Comparison of ENCODE assay signal across 8 cellular contexts in genomic region chr2:27626323-27626722, GRCh38. TPM values are rescaled to one million over a fixed set of nuclear protein-coding genes. Genes with fewer than 3 reads are reported as not detected.
DNase-seq lines count a peak whose midpoint lies in the region; ATAC-seq, FAIRE-seq and TF ChIP-seq lines count a peak whose summit lies in the region.
"Not testable (repeated sequence)": the region's sequence is repeated elsewhere in the genome, so short reads cannot be mapped to it uniquely, and the experiment has no call there.

No MANE protein-coding gene starts in this region.

- not testable (repeated sequence) for H3K9me3 Mint-ChIP-seq in CD4-positive, CD25-positive, alpha-beta regulatory T cell; type B pancreatic cell

- H3K4me1 Mint-ChIP-seq in CD4-positive, CD25-positive, alpha-beta regulatory T cell, result peaks cover 0 to 15% (median 14%) of the 10 kb centered on the region in 4 donors
- H3K4me1 Mint-ChIP-seq in type B pancreatic cell (ENCODE audit: unreplicated experiment), result peaks cover 12% of the 10 kb centered on the region

- H4K91ac ChIP-seq in mesenchymal stem cell (ENCODE audit: low read length); trophoblast cell (ENCODE audit: low read depth, low read length): not testable (repeated sequence)

- H3K9ac ChIP-seq in Karpas-422 (ENCODE audit: low read length); mesenchymal stem cell (ENCODE audit: low read length); trophoblast cell (ENCODE audit: low read length): not testable (repeated sequence)

- H3K4me2 ChIP-seq in Karpas-422 (ENCODE audit: low read depth, low read length, poor library complexity, severe bottlenecking); mesenchymal stem cell (ENCODE audit: low read length, poor library complexity, severe bottlenecking); trophoblast cell (ENCODE audit: low read length): not testable (repeated sequence)

- not testable (repeated sequence) for H2BK120ac ChIP-seq in mesenchymal stem cell (ENCODE audit: low read depth, low read length); trophoblast cell (ENCODE audit: insufficient read depth, low read length, poor library complexity)

- H3K36me3 ChIP-seq in CD4-positive, CD25-positive, alpha-beta regulatory T cell (ENCODE audit: control insufficient read depth, insufficient read depth, low read length), result peaks cover 43% of the 10 kb centered on the region
- H3K36me3 ChIP-seq in Karpas-422 (ENCODE audit: insufficient read depth, low read length) (peaks cover 30% of the 10 kb centered on the region; the same call in 1 of the 2 replicates), RWPE2 (ENCODE audit: low read depth) (peaks cover 32% of the 10 kb centered on the region), mesenchymal stem cell (ENCODE audit: control insufficient read depth in 1 of 2, insufficient read depth in 2 of 2, low read depth in 1 of 2, low read length in 2 of 2) (peaks cover 5 to 50% of the 10 kb centered on the region in 2 experiments)
- not testable (repeated sequence) for H3K36me3 ChIP-seq in bronchial epithelial cell (ENCODE audit: control insufficient read depth, insufficient read depth, low read length); trophoblast cell (ENCODE audit: control insufficient read depth in 1 of 2, insufficient read depth in 2 of 2, low read length in 2 of 2)

- not testable (repeated sequence) for H3K9me3 ChIP-seq in CD4-positive, CD25-positive, alpha-beta regulatory T cell (ENCODE audit: control insufficient read depth in 2 of 2, low read length in 2 of 2); Karpas-422 (ENCODE audit: low read length); RWPE2 (ENCODE audit: severe bottlenecking); mesenchymal stem cell (ENCODE audit: control insufficient read depth, low read length); trophoblast cell (ENCODE audit: insufficient read depth, low read depth, low read length)

- H3K27me3 Mint-ChIP-seq in CD4-positive, CD25-positive, alpha-beta regulatory T cell; type B pancreatic cell: not testable (repeated sequence)

- H3K79me2 ChIP-seq in Karpas-422 (ENCODE audit: low read length), result peaks cover 25% of the 10 kb centered on the region
- not testable (repeated sequence) for H3K79me2 ChIP-seq in trophoblast cell (ENCODE audit: control insufficient read depth, insufficient read depth, low read length, poor library complexity)

- H4K8ac ChIP-seq in mesenchymal stem cell (ENCODE audit: low read length); trophoblast cell (ENCODE audit: low read depth, low read length): not testable (repeated sequence)

- H3K4me3 ChIP-seq in CD4-positive, CD25-positive, alpha-beta regulatory T cell (ENCODE audit: low read depth, low read length); Karpas-422 (ENCODE audit: low read length); RWPE2 (ENCODE audit: severe bottlenecking); bronchial epithelial cell (ENCODE audit: low read depth, low read length); mesenchymal stem cell (ENCODE audit: insufficient read depth in 1 of 2, low read depth in 1 of 2, low read length in 2 of 2); trophoblast cell (ENCODE audit: low read depth, low read length): not testable (repeated sequence)

- no CpG with 5 or more reads among the region's 1 CpG for WGBS in mesenchymal stem cell
- no CpG with 5 or more reads among the region's 1 CpG for WGBS in trophoblast cell (ENCODE audit: extremely low coverage, insufficient coverage, insufficient read length)

- TF ChIP-seq CTCF in RWPE2 (IDR thresholded peaks at IDR 0.05; ENCODE audit: poor library complexity, severe bottlenecking); bronchial epithelial cell (IDR thresholded peaks at IDR 0.05; ENCODE audit: insufficient read depth, low read length, severe bottlenecking); foreskin keratinocyte (conservative IDR thresholded peaks at IDR 0.05); type B pancreatic cell (conservative IDR thresholded peaks at IDR 0.05): not testable (repeated sequence)

- not testable (repeated sequence) for H3K18ac ChIP-seq in mesenchymal stem cell (ENCODE audit: low read depth in 1 of 2, low read length in 2 of 2); trophoblast cell (ENCODE audit: low read length)

- peak overlapping the region; percentile 69 for H2AK5ac ChIP-seq in mesenchymal stem cell (ENCODE audit: low read length, severe bottlenecking)
- H2AK5ac ChIP-seq in trophoblast cell (ENCODE audit: low read length), result not testable (repeated sequence)

- not testable (repeated sequence) for H2BK15ac ChIP-seq in mesenchymal stem cell (ENCODE audit: low read depth, poor library complexity, severe bottlenecking)

- H2BK5ac ChIP-seq in mesenchymal stem cell (ENCODE audit: low read depth, low read length, poor library complexity, severe bottlenecking); trophoblast cell (ENCODE audit: low read depth, low read length, poor library complexity): not testable (repeated sequence)

- not testable (repeated sequence) for FAIRE-seq in bronchial epithelial cell (lab: Jason Lieb, UNC)

- not testable (repeated sequence) for H2AFZ ChIP-seq in Karpas-422 (ENCODE audit: low read length); mesenchymal stem cell (ENCODE audit: low read depth, low read length); trophoblast cell (ENCODE audit: insufficient read depth, low read length, poor library complexity)

- H3K4me3 Mint-ChIP-seq in CD4-positive, CD25-positive, alpha-beta regulatory T cell, result peak overlapping the region in 2 of 4 donors; percentile 13 to 24
- H3K4me3 Mint-ChIP-seq in type B pancreatic cell, result peak overlapping the region; percentile 78

- H3K23ac ChIP-seq in mesenchymal stem cell (ENCODE audit: low read length in 2 of 2); trophoblast cell (ENCODE audit: low read length): not testable (repeated sequence)

- not testable (repeated sequence) for H2BK12ac ChIP-seq in mesenchymal stem cell (ENCODE audit: low read length in 2 of 2); trophoblast cell (ENCODE audit: low read length)

- not testable (repeated sequence) for H3K4ac ChIP-seq in mesenchymal stem cell (ENCODE audit: low read depth in 1 of 2, low read length in 2 of 2); trophoblast cell (ENCODE audit: low read depth, low read length)

- H3K4me1 ChIP-seq in CD4-positive, CD25-positive, alpha-beta regulatory T cell (ENCODE audit: control insufficient read depth, insufficient read depth, low read length, poor library complexity, severe bottlenecking), result peaks cover 16% of the 10 kb centered on the region
- H3K4me1 ChIP-seq in Karpas-422 (ENCODE audit: low read length), result peaks cover 18% of the 10 kb centered on the region
- peaks cover 24% of the 10 kb centered on the region for H3K4me1 ChIP-seq in RWPE2 (ENCODE audit: insufficient read depth, poor library complexity, severe bottlenecking)
- H3K4me1 ChIP-seq in foreskin keratinocyte, result peaks cover 27% of the 10 kb centered on the region
- H3K4me1 ChIP-seq in mesenchymal stem cell (ENCODE audit: control insufficient read depth, insufficient read depth, low read depth, low read length); trophoblast cell (ENCODE audit: control insufficient read depth in 1 of 2, insufficient read depth in 2 of 2, low read length in 2 of 2): not testable (repeated sequence)

- not testable (repeated sequence) for H3K79me1 ChIP-seq in mesenchymal stem cell (replicated peaks; ENCODE audit: low read length, poor library complexity, severe bottlenecking); trophoblast cell (ENCODE audit: low read length)

- DNase-seq in CD4-positive, CD25-positive, alpha-beta regulatory T cell; RWPE2 (ENCODE audit: low spot score); foreskin keratinocyte; mesenchymal stem cell; type B pancreatic cell (ENCODE audit: extremely low spot score, unreplicated experiment): not testable (repeated sequence)
- peak; percentile 24 for DNase-seq in Karpas-422
- peak; percentile 13 for DNase-seq in bronchial epithelial cell (ENCODE audit: low read depth)
- DNase-seq in trophoblast cell, result peak; percentile 22 to 81

- not testable (repeated sequence) for H3K27ac Mint-ChIP-seq in CD4-positive, CD25-positive, alpha-beta regulatory T cell; type B pancreatic cell

- ATAC-seq in CD4-positive, CD25-positive, alpha-beta regulatory T cell (ENCODE audit: low read depth in 2 of 2); RWPE2 (ENCODE audit: low read depth); foreskin keratinocyte: not testable (repeated sequence)

- peak overlapping the region; percentile 15 for H3K27ac ChIP-seq in CD4-positive, CD25-positive, alpha-beta regulatory T cell (ENCODE audit: insufficient read depth, low read length, poor library complexity, severe bottlenecking)
- H3K27ac ChIP-seq in Karpas-422 (ENCODE audit: low read length); trophoblast cell (ENCODE audit: low read depth, low read length): not testable (repeated sequence)
- H3K27ac ChIP-seq in RWPE2 (ENCODE audit: poor library complexity, severe bottlenecking), result peak overlapping the region; percentile 95
- H3K27ac ChIP-seq in foreskin keratinocyte, result peak overlapping the region; percentile 95
- peak overlapping the region; percentile 98 for H3K27ac ChIP-seq in mesenchymal stem cell (ENCODE audit: low read length, poor library complexity, severe bottlenecking)

- not testable (repeated sequence) for H3K9me2 ChIP-seq in Karpas-422 (replicated peaks; ENCODE audit: insufficient read depth, low read length)

- H4K20me1 ChIP-seq in Karpas-422 (ENCODE audit: insufficient read depth, low read depth, low read length), result not testable (repeated sequence)

- H3K36me3 Mint-ChIP-seq in CD4-positive, CD25-positive, alpha-beta regulatory T cell, result peaks cover 31% of the 10 kb centered on the region
- H3K36me3 Mint-ChIP-seq in type B pancreatic cell, result not testable (repeated sequence)

- not testable (repeated sequence) for H4K12ac ChIP-seq in trophoblast cell (ENCODE audit: low read depth, low read length)

- H3K14ac ChIP-seq in mesenchymal stem cell (ENCODE audit: low read length in 2 of 2); trophoblast cell (ENCODE audit: low read length): not testable (repeated sequence)

- H3K27me3 ChIP-seq in CD4-positive, CD25-positive, alpha-beta regulatory T cell (ENCODE audit: control insufficient read depth, insufficient read depth, low read length); Karpas-422 (ENCODE audit: low read length); RWPE2 (ENCODE audit: insufficient read depth, poor library complexity, severe bottlenecking); bronchial epithelial cell (ENCODE audit: control insufficient read depth, insufficient read depth, low read length); foreskin keratinocyte; mesenchymal stem cell (ENCODE audit: control insufficient read depth in 1 of 2, insufficient read depth in 1 of 2, low read length in 2 of 2); trophoblast cell (ENCODE audit: insufficient read depth, low read length): not testable (repeated sequence)

RNA-seq across cellular contexts. Expression of gene CCDC121, which starts 2.5 kb away (rescaled TPM):
- total RNA-seq in CD4-positive, CD25-positive, alpha-beta regulatory T cell, result 0.79 TPM
- polyA plus RNA-seq in CD4-positive, CD25-positive, alpha-beta regulatory T cell, result 1 to 10 TPM in 2 of 4 donors, under 1 TPM in 2; 0.49 to 2.4 (median 0.96) TPM
- 1.2 and 2.9 TPM in 2 replicates for total RNA-seq in Karpas-422 (2014; rRNA removed; shearing (Covaris generic); ENCODE audit: low replicate concordance)
- total RNA-seq in bronchial epithelial cell (0.79 and 0.90 TPM in 2 replicates), foreskin keratinocyte (0.81 and 1.0 TPM in 2 replicates), type B pancreatic cell (ENCODE audit: low replicate concordance) (5.5 and 5.6 TPM in 2 replicates)
- 0.26 and 0.46 TPM in 2 replicates for polyA plus RNA-seq in foreskin keratinocyte
- 1.1 TPM for polyA plus RNA-seq in mesenchymal stem cell (2013, experiment 1 of 2)
- polyA plus RNA-seq in mesenchymal stem cell (2013, experiment 2 of 2), result 1.6 TPM
- 2.1 and 2.7 TPM in 2 replicates for polyA plus RNA-seq in trophoblast cell (2013)

RNA-seq across cellular contexts. Expression of gene GPN1, which starts 2.5 kb away (rescaled TPM):
- total RNA-seq in CD4-positive, CD25-positive, alpha-beta regulatory T cell, result 27.8 TPM
- polyA plus RNA-seq in CD4-positive, CD25-positive, alpha-beta regulatory T cell, result 10 to 100 TPM; 74.2 to 85.0 (median 76.4) TPM
- total RNA-seq in Karpas-422 (2014; rRNA removed; shearing (Covaris generic); ENCODE audit: low replicate concordance), result 24.4 and 30.0 TPM in 2 replicates
- total RNA-seq in bronchial epithelial cell, result 31.7 and 47.9 TPM in 2 replicates
- total RNA-seq in foreskin keratinocyte, result 58.9 and 61.4 TPM in 2 replicates
- 49.6 and 56.4 TPM in 2 replicates for polyA plus RNA-seq in foreskin keratinocyte
- 26.6 TPM for polyA plus RNA-seq in mesenchymal stem cell (2013, experiment 1 of 2)
- polyA plus RNA-seq in mesenchymal stem cell (2013, experiment 2 of 2), result 26.4 TPM
- 26.9 and 28.9 TPM in 2 replicates for polyA plus RNA-seq in trophoblast cell (2013)
- 32.5 and 39.0 TPM in 2 replicates for total RNA-seq in type B pancreatic cell (ENCODE audit: low replicate concordance)

RNA-seq across cellular contexts. Expression of gene SUPT7L, which starts 37.1 kb away (rescaled TPM):
- total RNA-seq in CD4-positive, CD25-positive, alpha-beta regulatory T cell, result 51.4 TPM
- 10 to 100 TPM; 18.3 to 23.9 (median 20.9) TPM for polyA plus RNA-seq in CD4-positive, CD25-positive, alpha-beta regulatory T cell
- total RNA-seq in Karpas-422 (2014; rRNA removed; shearing (Covaris generic); ENCODE audit: low replicate concordance), result 27.9 and 47.9 TPM in 2 replicates
- total RNA-seq in bronchial epithelial cell, result 10.5 and 14.7 TPM in 2 replicates
- total RNA-seq in foreskin keratinocyte, result 24.6 and 25.8 TPM in 2 replicates
- polyA plus RNA-seq in foreskin keratinocyte, result 18.5 and 19.7 TPM in 2 replicates
- 25.1 TPM for polyA plus RNA-seq in mesenchymal stem cell (2013, experiment 1 of 2)
- polyA plus RNA-seq in mesenchymal stem cell (2013, experiment 2 of 2), result 25.0 TPM
- polyA plus RNA-seq in trophoblast cell (2013), result 28.1 and 28.7 TPM in 2 replicates
- 31.4 and 39.8 TPM in 2 replicates for total RNA-seq in type B pancreatic cell (ENCODE audit: low replicate concordance)

RNA-seq across cellular contexts. Expression of gene SLC4A1AP, which starts 37.4 kb away (rescaled TPM):
- total RNA-seq in CD4-positive, CD25-positive, alpha-beta regulatory T cell, result 20.8 TPM
- polyA plus RNA-seq in CD4-positive, CD25-positive, alpha-beta regulatory T cell, result 10 to 100 TPM; 25.2 to 28.3 (median 26.7) TPM
- total RNA-seq in Karpas-422 (2014; rRNA removed; shearing (Covaris generic); ENCODE audit: low replicate concordance), result 19.8 and 30.1 TPM in 2 replicates
- total RNA-seq in bronchial epithelial cell, result 20.5 and 27.4 TPM in 2 replicates
- 27.1 and 29.9 TPM in 2 replicates for total RNA-seq in foreskin keratinocyte
- 15.2 and 17.8 TPM in 2 replicates for polyA plus RNA-seq in foreskin keratinocyte
- polyA plus RNA-seq in mesenchymal stem cell (2013, experiment 1 of 2), result 21.1 TPM
- 20.7 TPM for polyA plus RNA-seq in mesenchymal stem cell (2013, experiment 2 of 2)
- polyA plus RNA-seq in trophoblast cell (2013), result 22.4 and 23.3 TPM in 2 replicates
- 17.7 and 20.7 TPM in 2 replicates for total RNA-seq in type B pancreatic cell (ENCODE audit: low replicate concordance)

RNA-seq across cellular contexts. Expression of gene ZNF512, which starts 43.5 kb away (rescaled TPM):
- total RNA-seq in CD4-positive, CD25-positive, alpha-beta regulatory T cell, result 29.3 TPM
- polyA plus RNA-seq in CD4-positive, CD25-positive, alpha-beta regulatory T cell, result 10 to 100 TPM; 29.3 to 47.8 (median 39.6) TPM
- 38.3 and 43.7 TPM in 2 replicates for total RNA-seq in Karpas-422 (2014; rRNA removed; shearing (Covaris generic); ENCODE audit: low replicate concordance)
- total RNA-seq in bronchial epithelial cell (6.4 and 7.4 TPM in 2 replicates), foreskin keratinocyte (12.7 and 13.5 TPM in 2 replicates), type B pancreatic cell (ENCODE audit: low replicate concordance) (35.2 and 64.7 TPM in 2 replicates)
- 6.7 and 7.7 TPM in 2 replicates for polyA plus RNA-seq in foreskin keratinocyte
- polyA plus RNA-seq in mesenchymal stem cell (2013, experiment 1 of 2), result 21.6 TPM
- 20.7 TPM for polyA plus RNA-seq in mesenchymal stem cell (2013, experiment 2 of 2)
- 18.3 and 20.7 TPM in 2 replicates for polyA plus RNA-seq in trophoblast cell (2013)
